ENCODE assay signal across 19 cellular contexts in genomic region chr4:38958453-38958852, GRCh38.
DNase-seq lines count a peak whose midpoint lies in the region; FAIRE-seq and TF ChIP-seq lines count a peak whose summit lies in the region.
"Had no signal": no experiment of that assay in that cellular context is flagged by ENCODE, and none has a peak within 500 bp of the region (broad histone marks: within the 10 kb centered on the region; RNA-seq: fewer than 3 reads in every experiment).

No MANE protein-coding gene starts in this region.

- POLR2A ChIA-PET in CD8-positive, alpha-beta memory T cell (lab: Charles Lee): no interaction called here

- peaks cover 2% of the 10 kb centered on the region for H3K36me3 Mint-ChIP-seq in chondrocyte (ENCODE audit: low read depth)
- peaks cover 0 to 5% (median 0%) of the 10 kb centered on the region in 3 donors for H3K36me3 Mint-ChIP-seq in CD8-positive, alpha-beta memory T cell
- H3K36me3 Mint-ChIP-seq: mesothelial cell of epicardium had no signal

- no peak overlapping the region for H3K27ac ChIP-seq in Peyer's patch
- no peak overlapping the region for H3K27ac ChIP-seq in CD8-positive, alpha-beta memory T cell (ENCODE audit: low read depth, low read length)
- H3K27ac ChIP-seq: transverse colon had no signal

- DNase-seq in CMK (ENCODE audit: low read depth): peak; percentile 87
- no peak for DNase-seq in GM19239 (ENCODE audit: insufficient read length, low spot score)
- peak; percentile 7 for DNase-seq in RPMI7951 (ENCODE audit: low read depth)
- no peak for DNase-seq in chondrocyte (ENCODE audit: low spot score)
- DNase-seq in Peyer's patch: no peak
- DNase-seq in NCI-H345 (lab: John Stamatoyannopoulos, UW): no peak
- DNase-seq in CD8-positive, alpha-beta memory T cell: no peak
- DNase-seq in glomerular visceral epithelial cell (ENCODE audit: extremely low spot score): no peak
- DNase-seq: activated B cell treated with CpG ODN at 0.5 μM for 24 hours; activated CD8-positive, alpha-beta memory T cell treated with anti-CD3 and anti-CD28 coated beads, Interleukin-2, amount 50 U/mL, for 48 hours; anterior cingulate cortex; NCI-H1930; NCI-H446 treated with DMSO at 0.1 percent for 48 hours; stimulated activated naive CD4-positive, alpha-beta T cell; transverse colon had no signal

- no peaks in the 10 kb centered on the region for H3K4me1 ChIP-seq in Peyer's patch
- H3K4me1 ChIP-seq in CD8-positive, alpha-beta memory T cell (ENCODE audit: insufficient read depth, low read length): no peaks in the 10 kb centered on the region
- H3K4me1 ChIP-seq: transverse colon had no signal

- peaks cover 9% of the 10 kb centered on the region for H3K9me3 Mint-ChIP-seq in chondrocyte (ENCODE audit: low read depth)
- H3K9me3 Mint-ChIP-seq in CD8-positive, alpha-beta memory T cell: peaks cover 0 to 7% (median 0%) of the 10 kb centered on the region in 5 donors

- H3K4me3 ChIP-seq in Peyer's patch: no peak overlapping the region
- H3K4me3 ChIP-seq in CD8-positive, alpha-beta memory T cell (ENCODE audit: low read length): no peak overlapping the region
- H3K4me3 ChIP-seq: transverse colon had no signal

- H3K27me3 Mint-ChIP-seq in chondrocyte (ENCODE audit: low read depth): no peaks in the 10 kb centered on the region
- peaks cover 8 to 12% of the 10 kb centered on the region in 2 donors for H3K27me3 Mint-ChIP-seq in CD8-positive, alpha-beta memory T cell
- H3K27me3 Mint-ChIP-seq: activated B cell treated with CpG ODN at 0.5 μM for 24 hours had no signal

- no peaks in the 10 kb centered on the region for H3K27me3 ChIP-seq in Peyer's patch
- H3K27me3 ChIP-seq in CD8-positive, alpha-beta memory T cell (ENCODE audit: insufficient read depth, low read length, poor library complexity, severe bottlenecking): no peaks in the 10 kb centered on the region
- H3K27me3 ChIP-seq: transverse colon had no signal

- CTCF ChIA-PET in CD8-positive, alpha-beta memory T cell (lab: Charles Lee): interaction anchor here (1.5 kb wide), 1 partner anchor 35 kb away, joined by 3 read pairs; no protein-coding TSS in a partner anchor

- peak; percentile 89 for FAIRE-seq in GM19239 (lab: Jason Lieb, UNC)
- FAIRE-seq: colon, endometrium had no signal

- H3K27ac Mint-ChIP-seq in chondrocyte (ENCODE audit: unreplicated experiment): peak overlapping the region; percentile 23
- H3K27ac Mint-ChIP-seq in CD8-positive, alpha-beta memory T cell: peak overlapping the region in 1 of 8 donors; percentile 76
- H3K27ac Mint-ChIP-seq: activated B cell treated with CpG ODN at 0.5 μM for 24 hours, mesothelial cell of epicardium had no signal

- TF ChIP-seq POLR2A in Peyer's patch (IDR thresholded peaks at IDR 0.05): no peak

- H3K9me3 ChIP-seq in Peyer's patch: no peaks in the 10 kb centered on the region
- no peaks in the 10 kb centered on the region for H3K9me3 ChIP-seq in CD8-positive, alpha-beta memory T cell (ENCODE audit: low read length)
- H3K9me3 ChIP-seq: transverse colon had no signal

- TF ChIP-seq CTCF in chondrocyte (IDR thresholded peaks at IDR 0.05) (no peak), Peyer's patch (IDR thresholded peaks at IDR 0.05) (no peak)

- no peaks in the 10 kb centered on the region for H3K36me3 ChIP-seq in Peyer's patch
- H3K36me3 ChIP-seq in CD8-positive, alpha-beta memory T cell (ENCODE audit: insufficient read depth, low read length): no peaks in the 10 kb centered on the region
- H3K36me3 ChIP-seq: transverse colon had no signal

- peaks cover 12% of the 10 kb centered on the region for H3K4me1 Mint-ChIP-seq in chondrocyte (ENCODE audit: low read depth)
- peaks cover 3 to 21% (median 4%) of the 10 kb centered on the region in 3 donors for H3K4me1 Mint-ChIP-seq in CD8-positive, alpha-beta memory T cell
- H3K4me1 Mint-ChIP-seq: mesothelial cell of epicardium had no signal

- no peak overlapping the region for H3K4me3 Mint-ChIP-seq in chondrocyte (ENCODE audit: unreplicated experiment)
- no peak overlapping the region for H3K4me3 Mint-ChIP-seq in CD8-positive, alpha-beta memory T cell
- H3K4me3 Mint-ChIP-seq: activated B cell treated with CpG ODN at 0.5 μM for 24 hours, mesothelial cell of epicardium, neural crest cell had no signal

Comparison
In these comparisons a context has a peak if more than half of its experiments do, and no peak if none do; other contexts are left out.
1. DNase-seq: peak in CMK (single experiment) and RPMI7951 (single experiment); none in GM19239 (single experiment), chondrocyte (single experiment), Peyer's patch (0 of 3), NCI-H345 (single experiment), CD8-positive, alpha-beta memory T cell (0 of 5) and glomerular visceral epithelial cell (single experiment).